ENCODE assay signal across 7 cellular contexts in the genomic region with DNA sequence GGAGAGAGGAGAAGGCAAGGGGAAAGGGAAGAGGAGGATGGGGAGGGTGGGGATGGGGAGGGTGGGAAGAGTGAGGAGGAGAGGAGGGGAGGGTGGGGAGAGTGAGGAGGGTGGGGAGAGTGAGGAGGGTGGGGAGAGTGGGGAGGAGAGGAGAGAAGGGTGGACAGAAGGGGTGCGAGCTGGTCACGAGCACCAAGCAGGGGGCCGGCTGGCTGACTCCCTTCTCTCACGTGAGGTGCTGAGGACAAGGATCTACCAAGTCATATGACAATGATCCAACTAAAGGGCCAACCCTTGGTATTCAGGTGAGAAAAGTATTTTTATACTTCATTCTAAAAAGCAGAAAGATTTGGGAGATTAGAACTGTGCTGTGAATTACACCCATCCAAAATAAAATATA.
"Had no signal": no experiment of that assay in that cellular context is flagged by ENCODE, and none has a peak within 500 bp of the region (broad histone marks: within the 10 kb centered on the region; RNA-seq: fewer than 3 reads in every experiment).

No MANE protein-coding gene starts in this region.

- H3K27ac ChIP-seq: HL-60, KMS-11 had no signal

- DNase-seq: IMR-90, KBM-7, KG1 had no signal

- ATAC-seq: HepG2, K562 had no signal

- H3K4me3 ChIP-seq: K562 had no signal
